ENCODE assay signal across 7 cellular contexts in the genomic region with DNA sequence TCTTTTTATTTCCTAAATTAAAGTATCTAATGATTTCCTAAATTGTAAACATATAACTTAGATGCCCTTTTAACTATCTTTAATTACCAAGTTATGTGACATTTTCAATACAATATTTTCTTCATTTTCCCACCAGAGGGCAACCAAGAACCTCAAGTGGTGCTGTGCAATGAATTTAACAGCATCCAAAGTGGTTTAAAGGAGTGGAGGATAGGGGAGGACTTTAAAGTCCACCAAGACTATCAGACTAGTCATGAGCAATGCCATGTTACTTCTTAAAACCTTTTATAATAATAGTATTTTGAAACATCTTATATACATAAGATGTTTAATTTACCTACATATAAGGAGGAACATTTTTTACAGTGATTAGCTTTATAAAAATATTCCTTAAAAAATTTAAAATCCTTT.
DNase-seq lines count a peak whose midpoint lies in the region; ATAC-seq and TF ChIP-seq lines count a peak whose summit lies in the region.

No MANE protein-coding gene starts in this region.

- H3K4me1 ChIP-seq in DND-41 (ENCODE audit: insufficient read depth, low read length), result no peaks in the 10 kb centered on the region
- H3K4me1 ChIP-seq in Panc1 (ENCODE audit: control insufficient read depth, insufficient read depth, low read length), result peaks cover 11% of the 10 kb centered on the region

- ATAC-seq in DND-41 (ENCODE audit: insufficient read depth, low read depth) (peak; percentile 88), Panc1 (peak; percentile 83)

- H3K27ac Mint-ChIP-seq in nephron progenitor cell, result no peak overlapping the region

- no peaks in the 10 kb centered on the region for H3K36me3 ChIP-seq in DND-41 (ENCODE audit: insufficient read depth, low read length)
- no peaks in the 10 kb centered on the region for H3K36me3 ChIP-seq in Panc1 (ENCODE audit: control insufficient read depth, insufficient read depth, low read length)

- BruUV-seq in Panc1 (replicated peaks; lab: Mats Ljungman, UMichigan), result no TSS peak

- H3K4me1 Mint-ChIP-seq in nephron progenitor cell, result peaks cover 28% of the 10 kb centered on the region

- intact Hi-C loops in Panc1 (cut with micrococcal nuclease; ENCODE audit: unreplicated experiment), result loop anchor here (10.0 kb wide), 1 partner anchor 281 kb away; no protein-coding TSS in a partner anchor

- no peak overlapping the region for H3K4me2 ChIP-seq in DND-41 (ENCODE audit: insufficient read depth, low read length)

- H3K4me3 ChIP-seq in DND-41 (ENCODE audit: low read depth in 1 of 2, low read length in 2 of 2) (no peak overlapping the region), Panc1 (ENCODE audit: low read depth in 2 of 2, low read length in 2 of 2) (no peak overlapping the region)

- TF ChIP-seq CTCF in DND-41 (IDR thresholded peaks at IDR 0.05; ENCODE audit: borderline replicate concordance, extremely low read depth, low read length, poor library complexity, severe bottlenecking), result peak; percentile 70
- TF ChIP-seq CTCF in Panc1 (IDR thresholded peaks at IDR 0.05), result peak; percentile 78; the same call in 1 of the 2 replicates
- peak; percentile 58 for TF ChIP-seq CTCF in nephron progenitor cell (IDR thresholded peaks at IDR 0.05)

- H3K9me3 Mint-ChIP-seq in nephron progenitor cell, result no peaks in the 10 kb centered on the region

- H4K20me1 ChIP-seq in DND-41 (ENCODE audit: insufficient read depth, low read length), result peaks cover 27% of the 10 kb centered on the region; the same call in 1 of the 2 replicates

- no peaks in the 10 kb centered on the region for H3K36me3 Mint-ChIP-seq in nephron progenitor cell (ENCODE audit: low read depth)

- POLR2A ChIA-PET in Panc1 (lab: Charles Lee), result interaction anchor here (0.6 kb wide), 1 partner anchor 11 kb away, joined by 3 read pairs; no protein-coding TSS in a partner anchor

- no peak overlapping the region for H2AFZ ChIP-seq in DND-41 (ENCODE audit: low read depth, low read length)

- H3K4me3 Mint-ChIP-seq in nephron progenitor cell, result no peak overlapping the region

- H3K27ac ChIP-seq in DND-41 (ENCODE audit: low read length) (no peak overlapping the region), Panc1 (ENCODE audit: low read length) (no peak overlapping the region)

- DNase-seq in DND-41, result peak; percentile 15
- DNase-seq in HuH-7.5 (ENCODE audit: low spot score), result peak; percentile 24
- peak; percentile 18 for DNase-seq in Panc1 (ENCODE audit: low read depth, low spot score)
- peak; percentile 62 to 79 for DNase-seq in erythroblast (lab: John Stamatoyannopoulos, UW)
- no peak for DNase-seq in nephron progenitor cell
- DNase-seq in amygdala (lab: John Stamatoyannopoulos, UW), result no peak
- no peak for DNase-seq in stimulated activated CD4-positive, alpha-beta T cell treated with anti-CD3 and anti-CD28 coated beads, Interleukin-4, amount 100 ng/mL, for 1 hour

- no peaks in the 10 kb centered on the region for H3K27me3 Mint-ChIP-seq in nephron progenitor cell (ENCODE audit: low read depth, poor library complexity)

- H3K9me3 ChIP-seq in DND-41 (ENCODE audit: insufficient read depth, low read length, severe bottlenecking), result no peaks in the 10 kb centered on the region
- no peaks in the 10 kb centered on the region for H3K9me3 ChIP-seq in Panc1 (ENCODE audit: control insufficient read depth, insufficient read depth, low read depth, low read length)

- peaks cover 67% of the 10 kb centered on the region for H3K79me2 ChIP-seq in DND-41 (ENCODE audit: insufficient read depth, low read length)

- H3K9ac ChIP-seq in DND-41 (ENCODE audit: low read depth, low read length), result no peak overlapping the region

- CTCF ChIA-PET in Panc1 (lab: Charles Lee), result interaction anchor here (0.6 kb wide), 1 partner anchor 375 kb away, joined by 3 read pairs; no protein-coding TSS in a partner anchor

- H3K27me3 ChIP-seq in DND-41 (ENCODE audit: insufficient read depth, low read length, poor library complexity) (no peaks in the 10 kb centered on the region), Panc1 (ENCODE audit: control insufficient read depth, insufficient read depth, low read length) (no peaks in the 10 kb centered on the region)

- no peak for TF ChIP-seq POLR2A in erythroblast (IDR thresholded peaks at IDR 0.05; ENCODE audit: low read length)

- in situ Hi-C loops in Panc1 (cut with HindIII; ENCODE audit: low pct_unique_long_range_greater_than_20kb, low sequenced_read_pairs), result no loop called here

Comparison
In these comparisons a context has a peak if more than half of its experiments do, and no peak if none do; other contexts are left out.
1. DNase-seq: peak in DND-41 (single experiment), HuH-7.5 (single experiment), Panc1 (single experiment) and erythroblast (2 of 2); none in nephron progenitor cell (single experiment), amygdala (0 of 56) and stimulated activated CD4-positive, alpha-beta T cell treated with anti-CD3 and anti-CD28 coated beads, Interleukin-4, amount 100 ng/mL, for 1 hour (single experiment).
2. Peak in every context shown above with its lines, with median percentiles within 50 percentile points of each other: CTCF ChIP-seq.